Comparison of ENCODE assay signal across 10 cellular contexts in genomic region chr12:111408686-111409402, GRCh38. TPM values are rescaled to one million over a fixed set of nuclear protein-coding genes. Genes with fewer than 3 reads are reported as not detected.
DNase-seq lines count a peak whose midpoint lies in the region; ATAC-seq and TF ChIP-seq lines count a peak whose summit lies in the region.
"Had no signal": no experiment of that assay in that cellular context is flagged by ENCODE, and none has a peak within 500 bp of the region (broad histone marks: within the 10 kb centered on the region; RNA-seq: fewer than 3 reads in every experiment).

No MANE protein-coding gene starts in this region.

- peak overlapping the region; percentile 83 for H3K4me3 Mint-ChIP-seq in endothelial cell (ENCODE audit: unreplicated experiment)
- H3K4me3 Mint-ChIP-seq in endodermal cell = no peak overlapping the region

- H3K36me3 Mint-ChIP-seq in endothelial cell (ENCODE audit: low read depth, unreplicated experiment) = peaks cover 31% of the 10 kb centered on the region
- H3K36me3 Mint-ChIP-seq in endodermal cell (ENCODE audit: low read depth) = no peaks in the 10 kb centered on the region

- H3F3A ChIP-seq in PC-9 (ENCODE audit: insufficient read depth, low read depth) = peaks cover 36% of the 10 kb centered on the region

- H3K4me1 Mint-ChIP-seq in endothelial cell (ENCODE audit: unreplicated experiment) (peaks cover 63% of the 10 kb centered on the region), endodermal cell (peaks cover 43% of the 10 kb centered on the region)

- H3K27ac Mint-ChIP-seq in endothelial cell (ENCODE audit: unreplicated experiment) (peak overlapping the region; percentile 24), endodermal cell (no peak overlapping the region)

- peak overlapping the region; percentile 94; the same call in 1 of the 2 replicates for H3K4me2 ChIP-seq in DND-41 (ENCODE audit: insufficient read depth, low read length)
- peak overlapping the region; percentile 97 for H3K4me2 ChIP-seq in PC-9

- H3K27ac ChIP-seq in DND-41 (ENCODE audit: low read length) (no peak overlapping the region), PC-9 (no peak overlapping the region), endodermal cell (ENCODE audit: low read depth, low read length) (no peak overlapping the region), WERI-Rb-1 (no peak overlapping the region)
- H3K27ac ChIP-seq: foreskin keratinocyte had no signal

- CTCF ChIA-PET in PC-9 (lab: Charles Lee) = interaction anchor here (0.5 to 0.9 kb wide), 2 partner anchors 43 to 379 kb away, joined by 3 to 4 read pairs; no protein-coding TSS in a partner anchor

- H3K36me3 ChIP-seq in DND-41 (ENCODE audit: insufficient read depth, low read length) (no peaks in the 10 kb centered on the region; the same call in 1 of the 2 replicates), PC-9 (ENCODE audit: low read depth) (no peaks in the 10 kb centered on the region), endodermal cell (ENCODE audit: control insufficient read depth, insufficient read depth, low read length) (no peaks in the 10 kb centered on the region), WERI-Rb-1 (no peaks in the 10 kb centered on the region)

- H3K79me2 ChIP-seq in DND-41 (ENCODE audit: insufficient read depth, low read length) (peaks cover 77% of the 10 kb centered on the region), PC-9 (ENCODE audit: low read depth) (peaks cover 45% of the 10 kb centered on the region)

- peaks cover 46% of the 10 kb centered on the region for H3K4me1 ChIP-seq in DND-41 (ENCODE audit: insufficient read depth, low read length)
- H3K4me1 ChIP-seq in PC-9 (replicated peaks; ENCODE audit: insufficient read depth) = peaks cover 54% of the 10 kb centered on the region
- H3K4me1 ChIP-seq in endodermal cell (ENCODE audit: control insufficient read depth, insufficient read depth, low read length) = peaks cover 31% of the 10 kb centered on the region

- no TSS peak for BruUV-seq in PC-9 (replicated peaks; lab: Mats Ljungman, UMichigan)

- ATAC-seq in DND-41 (ENCODE audit: insufficient read depth, low read depth) = no peak
- no peak for ATAC-seq in HG02759 (IDR thresholded peaks at IDR 0.05; ENCODE audit: unreplicated experiment)
- ATAC-seq: foreskin keratinocyte had no signal

- H2AFZ ChIP-seq in DND-41 (ENCODE audit: low read depth, low read length) (no peak overlapping the region), PC-9 (no peak overlapping the region)

- DNase-seq in DND-41 (no peak), PC-9 (no peak), endothelial cell (ENCODE audit: low spot score) (no peak), pons (ENCODE audit: low spot score) (peak; percentile 21), endodermal cell (no peak), WERI-Rb-1 (no peak), inferior parietal cortex (ENCODE audit: extremely low spot score) (no peak)
- DNase-seq: foreskin keratinocyte, NCI-H2081 had no signal

- no peaks in the 10 kb centered on the region for H3K27me3 ChIP-seq in DND-41 (ENCODE audit: insufficient read depth, low read length, poor library complexity)
- H3K27me3 ChIP-seq in PC-9 (ENCODE audit: insufficient read depth, low read depth) = no peaks in the 10 kb centered on the region
- H3K27me3 ChIP-seq in endodermal cell (ENCODE audit: control insufficient read depth, insufficient read depth, low read length, poor library complexity, severe bottlenecking) = peaks cover 6% of the 10 kb centered on the region
- H3K27me3 ChIP-seq in WERI-Rb-1 (ENCODE audit: insufficient read depth, low read depth, severe bottlenecking) = no peaks in the 10 kb centered on the region
- H3K27me3 ChIP-seq: foreskin keratinocyte had no signal

- intact Hi-C loops in PC-9 (cut with micrococcal nuclease; ENCODE audit: unreplicated experiment) = no loop called here

- H3K4me3 ChIP-seq in DND-41 (ENCODE audit: low read depth in 1 of 2, low read length in 2 of 2) (no peak overlapping the region), PC-9 (no peak overlapping the region), endodermal cell (ENCODE audit: low read length) (no peak overlapping the region), WERI-Rb-1 (ENCODE audit: low read depth, low read length) (no peak overlapping the region)

- H3K9ac ChIP-seq in DND-41 (ENCODE audit: low read depth, low read length) (no peak overlapping the region), endodermal cell (ENCODE audit: extremely low read depth, low read length, poor library complexity, severe bottlenecking) (no peak overlapping the region)

- POLR2A ChIA-PET in PC-9 (lab: Charles Lee; ENCODE audit: unreplicated experiment) = no interaction called here

- peaks cover 62% of the 10 kb centered on the region for H4K20me1 ChIP-seq in DND-41 (ENCODE audit: insufficient read depth, low read length)
- H4K20me1 ChIP-seq in PC-9 (ENCODE audit: insufficient read depth) = no peaks in the 10 kb centered on the region

- no peaks in the 10 kb centered on the region for H3K9me2 ChIP-seq in PC-9 (ENCODE audit: insufficient read depth)

- TF ChIP-seq CTCF in DND-41 (IDR thresholded peaks at IDR 0.05; ENCODE audit: borderline replicate concordance, extremely low read depth, low read length, poor library complexity, severe bottlenecking) (no peak), PC-9 (conservative IDR thresholded peaks at IDR 0.05) (no peak), endothelial cell (IDR thresholded peaks at IDR 0.05; ENCODE audit: unreplicated experiment) (no peak), endodermal cell (conservative IDR thresholded peaks at IDR 0.05) (no peak), WERI-Rb-1 (IDR thresholded peaks at IDR 0.05; ENCODE audit: low read depth, low read length) (no peak)

- 89 to 91% methylated on average over 3 to 4 of the region's 4 CpGs for WGBS in endodermal cell (ENCODE audit: insufficient coverage in 1 of 2, insufficient read length in 1 of 2), 2 experiments

- no peaks in the 10 kb centered on the region for H3K9me3 ChIP-seq in DND-41 (ENCODE audit: insufficient read depth, low read length, severe bottlenecking)
- no peaks in the 10 kb centered on the region for H3K9me3 ChIP-seq in PC-9 (ENCODE audit: insufficient read depth, low read depth)
- H3K9me3 ChIP-seq in endodermal cell (ENCODE audit: control insufficient read depth, low read length) = no peaks in the 10 kb centered on the region
- no peaks in the 10 kb centered on the region for H3K9me3 ChIP-seq in WERI-Rb-1 (ENCODE audit: severe bottlenecking)

- H3K27me3 Mint-ChIP-seq in endothelial cell (ENCODE audit: unreplicated experiment) (peaks cover 31% of the 10 kb centered on the region), endodermal cell (ENCODE audit: insufficient read depth) (peaks cover 18% of the 10 kb centered on the region)

- no peaks in the 10 kb centered on the region for H3K9me3 Mint-ChIP-seq in endothelial cell (ENCODE audit: unreplicated experiment)
- H3K9me3 Mint-ChIP-seq in endodermal cell = no peaks in the 10 kb centered on the region

RNA-seq across cellular contexts. Expression of gene SH2B3, which starts 3.1 kb away (rescaled TPM):
- 4.8 and 6.5 TPM in 2 replicates for total RNA-seq in PC-9 (2021)
- 93.7 TPM for total RNA-seq in endothelial cell (ENCODE audit: unreplicated experiment)
- total RNA-seq in endodermal cell = 1 to 10 TPM; 6.8 to 6.9 TPM
- 6.2 TPM for polyA plus RNA-seq in endodermal cell (2013, experiment 1 of 2)
- 5.0 TPM for polyA plus RNA-seq in endodermal cell (2013, experiment 2 of 2)

RNA-seq across cellular contexts. Expression of gene PHETA1, which starts 39.9 kb away (rescaled TPM):
- total RNA-seq in PC-9 (2021) (26.2 and 28.5 TPM in 2 replicates), endothelial cell (ENCODE audit: unreplicated experiment) (14.8 TPM), endodermal cell (10 to 100 TPM; 15.0 to 19.2 TPM)
- polyA plus RNA-seq in endodermal cell (2013, experiment 1 of 2) = 11.7 TPM
- 11.6 TPM for polyA plus RNA-seq in endodermal cell (2013, experiment 2 of 2)

Comparison
In these comparisons a context has a peak if more than half of its experiments do, and no peak if none do; other contexts are left out.
1. RNA of gene SH2B3, which starts 3.1 kb away (total RNA-seq): 93.7 TPM in endothelial cell (single experiment); 6.8 to 6.9 TPM in endodermal cell and 4.8 to 6.5 TPM in PC-9; every median in the first group is over 10 times any median in the second.